Comparison of ENCODE assay signal across 8 cellular contexts in the genomic region with DNA sequence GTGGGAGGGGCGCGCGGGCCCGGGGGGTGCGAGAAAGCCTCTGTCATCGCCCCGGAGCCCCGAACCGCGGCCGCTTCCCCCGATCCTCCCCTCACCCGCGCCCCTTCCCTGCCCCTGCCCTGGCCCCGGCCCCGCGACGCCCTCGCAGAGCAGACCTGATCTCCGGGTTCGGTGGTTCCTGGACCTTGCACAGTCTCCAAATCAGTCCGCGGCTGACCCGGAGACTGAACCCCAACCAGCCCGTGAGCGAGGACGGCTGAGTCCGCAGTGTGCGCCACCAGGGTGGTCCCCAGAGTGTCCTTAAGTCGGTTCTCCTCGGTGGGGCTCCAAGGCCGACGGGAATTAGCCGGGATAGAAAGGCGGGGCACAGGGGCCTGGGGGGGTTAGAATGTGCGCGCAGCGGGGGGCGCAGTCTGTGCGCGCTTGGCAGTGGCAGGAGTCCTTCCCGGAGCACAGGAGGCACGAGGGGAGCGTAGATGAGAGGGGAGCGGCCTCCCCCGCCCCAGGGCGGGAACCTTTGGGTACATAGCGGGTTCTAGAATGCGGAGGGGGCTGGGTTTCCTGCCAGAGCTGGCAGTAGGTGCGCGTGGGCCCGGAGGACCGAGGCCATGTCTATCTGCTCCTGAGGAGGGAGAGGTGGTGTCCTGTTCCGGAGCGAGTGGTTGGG. TPM values are rescaled to one million over a fixed set of nuclear protein-coding genes. Genes with fewer than 3 reads are reported as not detected.
DNase-seq lines count a peak whose midpoint lies in the region; ATAC-seq and TF ChIP-seq lines count a peak whose summit lies in the region.

No MANE protein-coding gene starts in this region.

- peak overlapping the region in 1 of 2 donors; percentile 84 for H3K27ac Mint-ChIP-seq in natural killer cell

- no peaks in the 10 kb centered on the region for H3K9me3 Mint-ChIP-seq in natural killer cell

- H3K4me3 ChIP-seq in WI38 (ENCODE audit: low read depth, low read length) (peak overlapping the region; percentile 69), epithelial cell of proximal tubule (ENCODE audit: low read depth, low read length) (peak overlapping the region; percentile 79)

- no peak for TF ChIP-seq CTCF in WI38 (IDR thresholded peaks at IDR 0.05; ENCODE audit: low read depth, low read length)
- TF ChIP-seq CTCF in epithelial cell of proximal tubule (conservative IDR thresholded peaks at IDR 0.05; ENCODE audit: low read depth, low read length) = no peak
- TF ChIP-seq CTCF in natural killer cell (IDR thresholded peaks at IDR 0.05) = no peak

- no peaks in the 10 kb centered on the region for H3K27me3 Mint-ChIP-seq in natural killer cell (ENCODE audit: low read depth in 2 of 2)

- intact Hi-C loops in natural killer cell (cut with micrococcal nuclease) = no loop called here

- peak; percentile 50 for DNase-seq in ELR (ENCODE audit: low read depth)
- DNase-seq in epithelial cell of proximal tubule (ENCODE audit: low read depth) = no peak
- no peak for DNase-seq in natural killer cell
- DNase-seq in NCI-H128 (lab: John Stamatoyannopoulos, UW; ENCODE audit: unreplicated experiment) = no peak
- DNase-seq in H4 (ENCODE audit: low spot score) = no peak
- no peak for DNase-seq in SIG-M5 treated with dmso at 0.1 percent for 504 hours (lab: John Stamatoyannopoulos, UW; ENCODE audit: unreplicated experiment)

- peaks cover 5 to 13% of the 10 kb centered on the region in 2 donors for H3K4me1 Mint-ChIP-seq in natural killer cell

- no peaks in the 10 kb centered on the region for H3K36me3 Mint-ChIP-seq in natural killer cell

- ATAC-seq in HG02852 (IDR thresholded peaks at IDR 0.05; ENCODE audit: unreplicated experiment) (peak; percentile 12), natural killer cell (peak; percentile 34 to 39 (median 39))

- peak overlapping the region; percentile 54 for H3K4me3 Mint-ChIP-seq in natural killer cell

RNA-seq across cellular contexts. Expression of gene PKN3, which starts 0.8 kb away (rescaled TPM):
- total RNA-seq in epithelial cell of proximal tubule (16.5 and 28.4 TPM in 2 replicates), natural killer cell (1 to 10 TPM; 3.6 to 4.5 (median 3.9) TPM)
- total RNA-seq in H4 (2014; rRNA removed; shearing (Covaris generic)) = 1.9 and 2.8 TPM in 2 replicates

RNA-seq across cellular contexts. Expression of gene SET, which starts 14.1 kb away (rescaled TPM):
- total RNA-seq in epithelial cell of proximal tubule (331 and 406 TPM in 2 replicates), natural killer cell (100 to 1,000 TPM; 331 to 341 (median 334) TPM)
- 568 and 655 TPM in 2 replicates for total RNA-seq in H4 (2014; rRNA removed; shearing (Covaris generic))

RNA-seq across cellular contexts. Expression of gene ZDHHC12, which starts 20.8 kb away (rescaled TPM):
- total RNA-seq in epithelial cell of proximal tubule = 106 and 119 TPM in 2 replicates
- total RNA-seq in natural killer cell = 10 to 100 TPM; 26.1 to 37.1 (median 28.6) TPM
- 46.4 and 57.8 TPM in 2 replicates for total RNA-seq in H4 (2014; rRNA removed; shearing (Covaris generic))

RNA-seq across cellular contexts. Expression of gene DYNC2I2, which starts 46.4 kb away (rescaled TPM):
- total RNA-seq in epithelial cell of proximal tubule = 121 TPM in 2 replicates
- 1 to 10 TPM; 5.2 to 6.3 (median 5.5) TPM for total RNA-seq in natural killer cell
- total RNA-seq in H4 (2014; rRNA removed; shearing (Covaris generic)) = 56.9 and 69.0 TPM in 2 replicates
